Comparison of ENCODE assay signal across 8 cellular contexts in genomic region chr16:15145418-15146263, GRCh38. TPM values are rescaled to one million over a fixed set of nuclear protein-coding genes. Genes with fewer than 3 reads are reported as not detected.
DNase-seq lines count a peak whose midpoint lies in the region; ATAC-seq and TF ChIP-seq lines count a peak whose summit lies in the region.
"Not testable (repeated sequence)": the region's sequence is repeated elsewhere in the genome, so short reads cannot be mapped to it uniquely, and the experiment has no call there.

No MANE protein-coding gene starts in this region.

- not testable (repeated sequence) for H3K27me3 Mint-ChIP-seq in brain, type B pancreatic cell

- H3K4me3 Mint-ChIP-seq in brain, result peak overlapping the region in 3 of 5 experiments; percentile 24 to 68 (median 60)
- peak overlapping the region; percentile 20 for H3K4me3 Mint-ChIP-seq in type B pancreatic cell

- H3K27ac Mint-ChIP-seq in brain, result peak overlapping the region in 4 of 5 experiments; percentile 57 to 93 (median 88)
- not testable (repeated sequence) for H3K27ac Mint-ChIP-seq in type B pancreatic cell

- H3K27ac ChIP-seq in RWPE1, result peak overlapping the region; percentile 93

- intact Hi-C loops in left ventricle myocardium superior (cut with micrococcal nuclease), result not testable (repeated sequence)

- DNase-seq in C1 segment of cervical spinal cord (lab: John Stamatoyannopoulos, UW), result peak in 10 of 14 donors; percentile 44 to 85 (median 73)
- not testable (repeated sequence) for DNase-seq in RWPE1 (ENCODE audit: low spot score); type B pancreatic cell (ENCODE audit: extremely low spot score, unreplicated experiment)
- DNase-seq in fibroblast of mammary gland (ENCODE audit: low read depth), result peak; percentile 40
- DNase-seq in left ventricle myocardium superior, result peak; percentile 75
- peak; percentile 44 for DNase-seq in middle frontal gyrus (ENCODE audit: extremely low spot score, low spot score)
- peak; percentile 7 for DNase-seq in retina

- not testable (repeated sequence) for H3K4me3 ChIP-seq in fibroblast of mammary gland (ENCODE audit: control insufficient read depth, low read depth, low read length)

- not testable (repeated sequence) for H3K36me3 Mint-ChIP-seq in brain, type B pancreatic cell

- not testable (repeated sequence) for TF ChIP-seq CTCF in RWPE1 (conservative IDR thresholded peaks at IDR 0.05; ENCODE audit: low read depth); brain (conservative IDR thresholded peaks at IDR 0.05); fibroblast of mammary gland (conservative IDR thresholded peaks at IDR 0.05; ENCODE audit: control insufficient read depth, insufficient read depth, low read depth, low read length); type B pancreatic cell (conservative IDR thresholded peaks at IDR 0.05)

- H3K9me3 Mint-ChIP-seq in brain, type B pancreatic cell: not testable (repeated sequence)

- H3K4me1 Mint-ChIP-seq in brain, result peaks cover 36% of the 10 kb centered on the region
- not testable (repeated sequence) for H3K4me1 Mint-ChIP-seq in type B pancreatic cell (ENCODE audit: unreplicated experiment)

- POLR2A ChIA-PET in RWPE1 (lab: Yijun Ruan, JAX; ENCODE audit: low non-redundant PET), result not testable (repeated sequence)

- CTCF ChIA-PET in RWPE1 (lab: Yijun Ruan, JAX), result not testable (repeated sequence)

- peak; percentile 63 for ATAC-seq in left ventricle myocardium superior

RNA-seq across cellular contexts. Expression of gene RRN3, which starts 51.6 kb away (rescaled TPM):
- polyA plus RNA-seq in brain (ENCODE audit: insufficient read depth, low read depth, low replicate concordance), result 27.6 TPM
- total RNA-seq in left ventricle myocardium superior (25.8 TPM), type B pancreatic cell (ENCODE audit: low replicate concordance) (29.9 and 35.7 TPM in 2 replicates)
